Comparison of ENCODE assay signal across 11 cellular contexts in genomic region chr1:217311766-217312165, GRCh38.
A peak's percentile ranks its signal among the peaks of the same experiment; 100 is the strongest.
DNase-seq lines count a peak whose midpoint lies in the region; ATAC-seq, FAIRE-seq and TF ChIP-seq lines count a peak whose summit lies in the region.
"Had no signal": no experiment of that assay in that cellular context is flagged by ENCODE, and none has a peak within 500 bp of the region (broad histone marks: within the 10 kb centered on the region; RNA-seq: fewer than 3 reads in every experiment).

No MANE protein-coding gene starts in this region.

- no peaks in the 10 kb centered on the region for H3K79me2 ChIP-seq in astrocyte (ENCODE audit: insufficient read depth, low read length)

- ATAC-seq in GM21717 (IDR thresholded peaks at IDR 0.05; ENCODE audit: unreplicated experiment): no peak
- ATAC-seq: left ventricle myocardium superior, right cardiac atrium had no signal

- DNase-seq in GM12864 (ENCODE audit: low read depth): no peak
- peak; percentile 22 for DNase-seq in HT-29 (ENCODE audit: low spot score)
- DNase-seq in astrocyte (ENCODE audit: low read depth): no peak
- DNase-seq in medulla oblongata (ENCODE audit: extremely low spot score): peak; percentile 26
- no peak for DNase-seq in prostate gland (ENCODE audit: low spot score)
- no peak for DNase-seq in NCI-H1930 (lab: John Stamatoyannopoulos, UW)
- DNase-seq in DMS153 treated with DMSO at 0.1 percent for 48 hours (lab: John Stamatoyannopoulos, UW; ENCODE audit: unreplicated experiment): no peak
- DNase-seq: left ventricle myocardium superior, right cardiac atrium, uterus had no signal

- no peak overlapping the region for H3K27ac Mint-ChIP-seq in astrocyte (ENCODE audit: unreplicated experiment)

- H2AFZ ChIP-seq in astrocyte (ENCODE audit: low read depth, low read length): no peak overlapping the region

- 59% methylated on average over 1 of the region's 1 CpG for WGBS in prostate gland

- no peaks in the 10 kb centered on the region for H4K20me1 ChIP-seq in astrocyte (ENCODE audit: insufficient read depth, low read length)

- no peaks in the 10 kb centered on the region for H3K36me3 Mint-ChIP-seq in astrocyte (ENCODE audit: low read depth, unreplicated experiment)

- H3K36me3 ChIP-seq in astrocyte (ENCODE audit: insufficient read depth, low read length) (no peaks in the 10 kb centered on the region), prostate gland (no peaks in the 10 kb centered on the region)
- H3K36me3 ChIP-seq: uterus had no signal

- H3K9me3 Mint-ChIP-seq in astrocyte (ENCODE audit: unreplicated experiment): no peaks in the 10 kb centered on the region

- TF ChIP-seq POLR2A in prostate gland (IDR thresholded peaks at IDR 0.05): no peak

- H3K27me3 Mint-ChIP-seq in astrocyte (ENCODE audit: low read depth, unreplicated experiment): no peaks in the 10 kb centered on the region

- H3K9ac ChIP-seq in astrocyte (ENCODE audit: low read length): no peak overlapping the region

- no peak for FAIRE-seq in astrocyte (lab: Jason Lieb, UNC)

- no peak overlapping the region for H3K4me3 Mint-ChIP-seq in astrocyte (ENCODE audit: unreplicated experiment)

- H3K4me1 Mint-ChIP-seq in astrocyte (ENCODE audit: low read depth, unreplicated experiment): no peaks in the 10 kb centered on the region

- no peak overlapping the region for H3K4me3 ChIP-seq in GM12864 (ENCODE audit: low read depth, low read length)
- H3K4me3 ChIP-seq in astrocyte (ENCODE audit: insufficient read depth, low read depth, low read length): no peak overlapping the region
- no peak overlapping the region for H3K4me3 ChIP-seq in prostate gland
- H3K4me3 ChIP-seq: uterus had no signal

- H3K4me2 ChIP-seq in astrocyte (ENCODE audit: low read length): no peak overlapping the region

- TF ChIP-seq CTCF in GM12864 (IDR thresholded peaks at IDR 0.05; ENCODE audit: low read depth, low read length, missing control alignments): peak; percentile 30
- TF ChIP-seq CTCF in astrocyte (IDR thresholded peaks at IDR 0.05; ENCODE audit: insufficient read depth, low read depth, low read length): peak; percentile 17
- TF ChIP-seq CTCF in prostate gland (IDR thresholded peaks at IDR 0.05): no peak

- intact Hi-C loops in prostate gland (cut with DNase I): no loop called here

- H3K9me3 ChIP-seq in astrocyte (ENCODE audit: insufficient read depth, low read depth, low read length) (no peaks in the 10 kb centered on the region), prostate gland (no peaks in the 10 kb centered on the region)
- H3K9me3 ChIP-seq: uterus had no signal

- H3K27ac ChIP-seq in astrocyte (ENCODE audit: low read depth, low read length): no peak overlapping the region
- H3K27ac ChIP-seq in prostate gland: no peak overlapping the region
- H3K27ac ChIP-seq: uterus had no signal

- no peaks in the 10 kb centered on the region for H3K4me1 ChIP-seq in astrocyte (ENCODE audit: insufficient read depth, low read length)
- H3K4me1 ChIP-seq in prostate gland (replicated peaks): no peaks in the 10 kb centered on the region
- H3K4me1 ChIP-seq: uterus had no signal

- H3K27me3 ChIP-seq in astrocyte (ENCODE audit: insufficient read depth, low read length): no peaks in the 10 kb centered on the region
- H3K27me3 ChIP-seq in prostate gland (replicated peaks; ENCODE audit: insufficient read depth): no peaks in the 10 kb centered on the region
- H3K27me3 ChIP-seq: uterus had no signal

Comparison
In these comparisons a context has a peak if more than half of its experiments do, and no peak if none do; other contexts are left out.
1. DNase-seq: peak in HT-29 (single experiment) and medulla oblongata (single experiment); none in GM12864 (single experiment), astrocyte (single experiment), prostate gland (single experiment), NCI-H1930 (0 of 2) and DMS153 treated with DMSO at 0.1 percent for 48 hours (single experiment).
2. CTCF ChIP-seq: peak in GM12864 (single experiment) and astrocyte (single experiment); none in prostate gland (0 of 4).